Comparison of ENCODE assay signal across 29 cellular contexts in genomic region chr10:119129721-119130120, GRCh38. TPM values are rescaled to one million over a fixed set of nuclear protein-coding genes. Genes with fewer than 3 reads are reported as not detected.
DNase-seq lines count a peak whose midpoint lies in the region; ATAC-seq and TF ChIP-seq lines count a peak whose summit lies in the region.
"Had no signal": no experiment of that assay in that cellular context is flagged by ENCODE, and none has a peak within 500 bp of the region (broad histone marks: within the 10 kb centered on the region; RNA-seq: fewer than 3 reads in every experiment).

No MANE protein-coding gene starts in this region.

- no peak for DNase-seq in activated naive CD4-positive, alpha-beta T cell treated with anti-CD3 and anti-CD28 coated beads, Interleukin-2, amount 10 ng/mL, durations not matched to agents 7 days and 5 days
- DNase-seq in activated naive CD4-positive, alpha-beta T cell treated with Interleukin-2 at 50 U/mL for 16 hours: no peak
- DNase-seq in DND-41: no peak
- DNase-seq in T-helper 2 cell treated with Interferon-gamma antibody and Interleukin-4, amounts not matched to agents 5 μg/mL and 100 μg/mL, for 36 hours (ENCODE audit: low spot score): no peak
- DNase-seq in stimulated activated effector memory CD8-positive, alpha-beta T cell treated with anti-CD3 and anti-CD28 coated beads, Interleukin-12 subunit alpha, Interleukin-12 subunit beta, amount 100 ng/mL, for 72 hours (ENCODE audit: low spot score in 2 of 2): no peak
- no peak for DNase-seq in sciatic nerve (ENCODE audit: low spot score)
- no peak for DNase-seq in GM13977 (ENCODE audit: low spot score)
- DNase-seq: activated CD4-positive, alpha-beta T cell treated with anti-CD3 and anti-CD28 coated beads for 48 hours; activated CD8-positive, alpha-beta memory T cell treated with anti-CD3 and anti-CD28 coated beads, Interleukin-2, amount 50 U/mL, for 48 hours; activated effector memory CD4-positive, alpha-beta T cell treated with Interleukin-2 at 50 U/mL for 16 hours; adrenal gland; body of pancreas; GM23248; immature natural killer cell; left cardiac atrium; naive thymus-derived CD4-positive, alpha-beta T cell; NCI-H1092 treated with DMSO at 0.1 percent for 48 hours; NCI-H187; NCI-H526; occipital lobe; stimulated activated naive B cell treated with anti-CD40 and anti-IgM and Interleukin-4, amounts not matched to agents 10 μg/mL and 1 μg/mL and 100 μg/mL, for 72 hours; substantia nigra; T-helper 9 cell; trophoblast cell had no signal

- H3K4me1 ChIP-seq in DND-41 (ENCODE audit: insufficient read depth, low read length): peaks cover 77% of the 10 kb centered on the region
- H3K4me1 ChIP-seq: body of pancreas had no signal

- CTCF ChIA-PET in activated naive CD4-positive, alpha-beta T cell treated with anti-CD3 and anti-CD28 coated beads, Interleukin-2, amount 10 ng/mL, durations not matched to agents 7 days and 5 days (lab: Charles Lee): no interaction called here

- H3K36me3 Mint-ChIP-seq in activated naive CD4-positive, alpha-beta T cell treated with anti-CD3 and anti-CD28 coated beads, Interleukin-2, amount 10 ng/mL, durations not matched to agents 7 days and 5 days: peaks cover 67% of the 10 kb centered on the region
- H3K36me3 Mint-ChIP-seq in T-helper 2 cell treated with Interferon-gamma antibody and Interleukin-4, amounts not matched to agents 5 μg/mL and 100 μg/mL, for 36 hours (ENCODE audit: low read depth): peaks cover 87% of the 10 kb centered on the region
- peaks cover 91% of the 10 kb centered on the region for H3K36me3 Mint-ChIP-seq in stimulated activated effector memory CD8-positive, alpha-beta T cell treated with anti-CD3 and anti-CD28 coated beads, Interleukin-12 subunit alpha, Interleukin-12 subunit beta, amount 100 ng/mL, for 72 hours

- H3K27me3 Mint-ChIP-seq in activated naive CD4-positive, alpha-beta T cell treated with anti-CD3 and anti-CD28 coated beads, Interleukin-2, amount 10 ng/mL, durations not matched to agents 7 days and 5 days: no peaks in the 10 kb centered on the region
- no peaks in the 10 kb centered on the region for H3K27me3 Mint-ChIP-seq in T-helper 2 cell treated with Interferon-gamma antibody and Interleukin-4, amounts not matched to agents 5 μg/mL and 100 μg/mL, for 36 hours (ENCODE audit: low read depth)
- H3K27me3 Mint-ChIP-seq: central memory CD8-positive, alpha-beta T cell; naive thymus-derived CD4-positive, alpha-beta T cell; stimulated activated naive B cell treated with anti-CD40 and anti-IgM and Interleukin-4, amounts not matched to agents 10 μg/mL and 1 μg/mL and 100 μg/mL, for 72 hours had no signal

- no peak overlapping the region for H3K4me3 ChIP-seq in DND-41 (ENCODE audit: low read depth in 1 of 2, low read length in 2 of 2)
- H3K4me3 ChIP-seq: adrenal gland, BLaER1, body of pancreas, GM23248, lung had no signal

- H3K4me1 Mint-ChIP-seq in activated naive CD4-positive, alpha-beta T cell treated with anti-CD3 and anti-CD28 coated beads, Interleukin-2, amount 10 ng/mL, durations not matched to agents 7 days and 5 days: peaks cover 53% of the 10 kb centered on the region
- peaks cover 51% of the 10 kb centered on the region for H3K4me1 Mint-ChIP-seq in T-helper 2 cell treated with Interferon-gamma antibody and Interleukin-4, amounts not matched to agents 5 μg/mL and 100 μg/mL, for 36 hours (ENCODE audit: low read depth)
- peaks cover 51% of the 10 kb centered on the region for H3K4me1 Mint-ChIP-seq in stimulated activated effector memory CD8-positive, alpha-beta T cell treated with anti-CD3 and anti-CD28 coated beads, Interleukin-12 subunit alpha, Interleukin-12 subunit beta, amount 100 ng/mL, for 72 hours

- H3K36me3 ChIP-seq in DND-41 (ENCODE audit: insufficient read depth, low read length): peaks cover 78% of the 10 kb centered on the region

- in situ Hi-C loops in GM13977 (cut with MboI; ENCODE audit: low pct_unique_long_range_greater_than_20kb, low sequenced_read_pairs, unreplicated experiment): no loop called here

- H3K27me3 ChIP-seq in DND-41 (ENCODE audit: insufficient read depth, low read length, poor library complexity): no peaks in the 10 kb centered on the region
- H3K27me3 ChIP-seq: adrenal gland, BLaER1, body of pancreas had no signal

- no peak overlapping the region; the same call in 1 of the 2 replicates for H3K4me2 ChIP-seq in DND-41 (ENCODE audit: insufficient read depth, low read length)

- H3K9ac ChIP-seq in DND-41 (ENCODE audit: low read depth, low read length): peak overlapping the region; percentile 88
- H3K9ac ChIP-seq: BLaER1, GM23248 had no signal

- H4K20me1 ChIP-seq in DND-41 (ENCODE audit: insufficient read depth, low read length): no peaks in the 10 kb centered on the region
- H4K20me1 ChIP-seq: BLaER1 had no signal

- no peaks in the 10 kb centered on the region for H3K9me3 ChIP-seq in DND-41 (ENCODE audit: insufficient read depth, low read length, severe bottlenecking)
- H3K9me3 ChIP-seq: adrenal gland, BLaER1, body of pancreas had no signal

- peak overlapping the region; percentile 100 for H3K27ac ChIP-seq in DND-41 (ENCODE audit: low read length)
- H3K27ac ChIP-seq: body of pancreas, GM23248, VCaP had no signal

- H2AFZ ChIP-seq in DND-41 (ENCODE audit: low read depth, low read length): no peak overlapping the region
- H2AFZ ChIP-seq: GM23248 had no signal

- no peak overlapping the region for H3K4me3 Mint-ChIP-seq in activated naive CD4-positive, alpha-beta T cell treated with anti-CD3 and anti-CD28 coated beads, Interleukin-2, amount 10 ng/mL, durations not matched to agents 7 days and 5 days
- H3K4me3 Mint-ChIP-seq in T-helper 2 cell treated with Interferon-gamma antibody and Interleukin-4, amounts not matched to agents 5 μg/mL and 100 μg/mL, for 36 hours: no peak overlapping the region
- no peak overlapping the region for H3K4me3 Mint-ChIP-seq in stimulated activated effector memory CD8-positive, alpha-beta T cell treated with anti-CD3 and anti-CD28 coated beads, Interleukin-12 subunit alpha, Interleukin-12 subunit beta, amount 100 ng/mL, for 72 hours

- no peak for TF ChIP-seq CTCF in DND-41 (IDR thresholded peaks at IDR 0.05; ENCODE audit: borderline replicate concordance, extremely low read depth, low read length, poor library complexity, severe bottlenecking)
- TF ChIP-seq CTCF in GM13977 (IDR thresholded peaks at IDR 0.05; ENCODE audit: extremely low read depth, insufficient read depth, missing control alignments): no peak

- no peaks in the 10 kb centered on the region for H3K9me3 Mint-ChIP-seq in activated naive CD4-positive, alpha-beta T cell treated with anti-CD3 and anti-CD28 coated beads, Interleukin-2, amount 10 ng/mL, durations not matched to agents 7 days and 5 days
- no peaks in the 10 kb centered on the region for H3K9me3 Mint-ChIP-seq in T-helper 2 cell treated with Interferon-gamma antibody and Interleukin-4, amounts not matched to agents 5 μg/mL and 100 μg/mL, for 36 hours
- H3K9me3 Mint-ChIP-seq in stimulated activated effector memory CD8-positive, alpha-beta T cell treated with anti-CD3 and anti-CD28 coated beads, Interleukin-12 subunit alpha, Interleukin-12 subunit beta, amount 100 ng/mL, for 72 hours: no peaks in the 10 kb centered on the region
- H3K9me3 Mint-ChIP-seq: central memory CD8-positive, alpha-beta T cell; immature natural killer cell had no signal

- peak overlapping the region; percentile 55 for H3K27ac Mint-ChIP-seq in activated naive CD4-positive, alpha-beta T cell treated with anti-CD3 and anti-CD28 coated beads, Interleukin-2, amount 10 ng/mL, durations not matched to agents 7 days and 5 days
- peak overlapping the region; percentile 97 for H3K27ac Mint-ChIP-seq in T-helper 2 cell treated with Interferon-gamma antibody and Interleukin-4, amounts not matched to agents 5 μg/mL and 100 μg/mL, for 36 hours
- peak overlapping the region; percentile 93 for H3K27ac Mint-ChIP-seq in stimulated activated effector memory CD8-positive, alpha-beta T cell treated with anti-CD3 and anti-CD28 coated beads, Interleukin-12 subunit alpha, Interleukin-12 subunit beta, amount 100 ng/mL, for 72 hours

- intact Hi-C loops in sciatic nerve (cut with DNase I): no loop called here

- peaks cover 51% of the 10 kb centered on the region for H3K79me2 ChIP-seq in DND-41 (ENCODE audit: insufficient read depth, low read length)

- ATAC-seq in DND-41 (ENCODE audit: insufficient read depth, low read depth) (no peak), sciatic nerve (no peak)
- ATAC-seq in stimulated activated effector memory CD8-positive, alpha-beta T cell treated with anti-CD3 and anti-CD28 coated beads, Interleukin-12 subunit alpha, Interleukin-12 subunit beta, amount 100 ng/mL, for 72 hours: no peak
- ATAC-seq: body of pancreas; naive thymus-derived CD4-positive, alpha-beta T cell; Right ventricle myocardium inferior; stimulated activated naive B cell treated with anti-CD40 and anti-IgM and Interleukin-4, amounts not matched to agents 10 μg/mL and 1 μg/mL and 100 μg/mL, for 72 hours had no signal

RNA-seq across cellular contexts. Expression of gene DENND10, which starts 25.8 kb away (rescaled TPM):
- 32.1 TPM for total RNA-seq in sciatic nerve

RNA-seq across cellular contexts. Expression of gene SFXN4, which starts 35.8 kb away (rescaled TPM):
- 13.5 TPM for total RNA-seq in sciatic nerve

RNA-seq across cellular contexts. Expression of gene PRDX3, which starts 48.9 kb away (rescaled TPM):
- total RNA-seq in sciatic nerve: 62.3 TPM

RNA-seq across cellular contexts. Expression of gene EIF3A, which starts 49.1 kb away (rescaled TPM):
- total RNA-seq in sciatic nerve: 96.5 TPM
